ENCODE assay signal across 9 cellular contexts in the genomic region with DNA sequence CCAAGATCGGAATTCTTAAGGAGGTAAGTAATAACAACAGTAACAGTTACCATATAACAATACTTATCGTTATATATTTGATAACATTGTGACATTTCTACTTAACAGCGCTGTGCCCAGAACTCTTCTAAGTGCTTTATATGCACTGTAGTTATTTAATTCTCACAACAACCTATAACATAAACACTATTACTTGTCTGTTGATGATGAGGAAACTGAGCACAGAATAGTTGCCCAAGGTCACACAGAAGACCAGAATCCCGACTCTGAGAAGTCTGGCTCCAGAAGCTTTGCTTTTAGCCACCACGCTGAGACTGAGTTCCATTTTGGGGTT. TPM values are rescaled to one million over a fixed set of nuclear protein-coding genes. Genes with fewer than 3 reads are reported as not detected.
A peak's percentile ranks its signal among the peaks of the same experiment; 100 is the strongest.
DNase-seq lines count a peak whose midpoint lies in the region; ATAC-seq, FAIRE-seq and TF ChIP-seq lines count a peak whose summit lies in the region.
"Had no signal": no experiment of that assay in that cellular context is flagged by ENCODE, and none has a peak within 500 bp of the region (broad histone marks: within the 10 kb centered on the region; RNA-seq: fewer than 3 reads in every experiment).

No MANE protein-coding gene starts in this region.

- no peaks in the 10 kb centered on the region for H3K36me3 ChIP-seq in kidney (ENCODE audit: control insufficient read depth in 1 of 2, insufficient read depth in 2 of 2, low read length in 2 of 2)
- no peaks in the 10 kb centered on the region for H3K36me3 ChIP-seq in transverse colon

- no peaks in the 10 kb centered on the region for H3K27me3 ChIP-seq in transverse colon

- no peak for DNase-seq in activated naive CD4-positive, alpha-beta T cell treated with anti-CD3 and anti-CD28 coated beads for 36 hours
- no peak for DNase-seq in activated naive CD4-positive, alpha-beta T cell treated with anti-CD3 and anti-CD28 coated beads, Interleukin-2, amount 50 U/mL, for 16 hours
- DNase-seq in RKO (ENCODE audit: low spot score) = peak; percentile 36
- DNase-seq in kidney = no peak
- no peak for DNase-seq in transverse colon
- no peak for DNase-seq in NCI-H146 (lab: John Stamatoyannopoulos, UW)
- DNase-seq in epidermal melanocyte (ENCODE audit: insufficient read length, low spot score) = no peak

- intact Hi-C loops in activated naive CD4-positive, alpha-beta T cell treated with anti-CD3 and anti-CD28 coated beads for 36 hours (cut with micrococcal nuclease) = loop anchor here (1.0 to 10.0 kb wide), 10 partner anchors 17 to 615 kb away; a partner anchor contains a TSS
- intact Hi-C loops in kidney (cut with DNase I) (no loop called here), transverse colon (cut with DNase I; ENCODE audit: low total_unique reads) (no loop called here)

- H3K4me1 Mint-ChIP-seq in activated naive CD4-positive, alpha-beta T cell treated with anti-CD3 and anti-CD28 coated beads for 36 hours (ENCODE audit: low read depth) = peaks cover 39% of the 10 kb centered on the region

- no peak for ATAC-seq in HG02870 (IDR thresholded peaks at IDR 0.05; ENCODE audit: unreplicated experiment)

- H3K27ac ChIP-seq in kidney (ENCODE audit: low read depth in 2 of 2, low read length in 2 of 2) (no peak overlapping the region), transverse colon (peak overlapping the region in 3 of 4 donors; percentile 50 to 64 (median 62))

- no peak overlapping the region for H3K9ac ChIP-seq in kidney (ENCODE audit: low read length in 2 of 2)

- CTCF ChIA-PET in activated naive CD4-positive, alpha-beta T cell treated with anti-CD3 and anti-CD28 coated beads for 36 hours (lab: Charles Lee) = interaction anchor here (0.5 to 14.7 kb wide), 9 partner anchors 9 to 417 kb away, joined by 3 to 171 read pairs (median 6); a partner anchor contains a TSS

- no peak overlapping the region for H3K4me3 ChIP-seq in kidney (ENCODE audit: low read length in 2 of 2)
- no peak overlapping the region for H3K4me3 ChIP-seq in transverse colon

- 4 to 10% methylated on average over 4 to 5 of the region's 5 CpGs for WGBS in transverse colon (ENCODE audit: low coverage in 1 of 2), 2 donors

- H3K27ac Mint-ChIP-seq in activated naive CD4-positive, alpha-beta T cell treated with anti-CD3 and anti-CD28 coated beads for 36 hours = no peak overlapping the region

- H3K4me1 ChIP-seq in kidney (ENCODE audit: control insufficient read depth in 1 of 2, insufficient read depth in 1 of 2, low read depth in 1 of 2, low read length in 2 of 2) (peaks cover 42 to 47% of the 10 kb centered on the region in 2 donors), transverse colon (peaks cover 14 to 47% (median 40%) of the 10 kb centered on the region in 4 donors)

- H3K27me3 Mint-ChIP-seq in activated naive CD4-positive, alpha-beta T cell treated with anti-CD3 and anti-CD28 coated beads for 36 hours (ENCODE audit: low read depth) = no peaks in the 10 kb centered on the region

- TF ChIP-seq POLR2A in transverse colon (IDR thresholded peaks at IDR 0.05) = no peak

- peak overlapping the region; percentile 43 for H3K4me3 Mint-ChIP-seq in activated naive CD4-positive, alpha-beta T cell treated with anti-CD3 and anti-CD28 coated beads for 36 hours

- H3K9me3 ChIP-seq in kidney (ENCODE audit: control insufficient read depth in 1 of 2, low read length in 2 of 2) (no peaks in the 10 kb centered on the region), transverse colon (no peaks in the 10 kb centered on the region)

- no peaks in the 10 kb centered on the region for H3K36me3 Mint-ChIP-seq in activated naive CD4-positive, alpha-beta T cell treated with anti-CD3 and anti-CD28 coated beads for 36 hours (ENCODE audit: low read depth)

- in situ Hi-C loops in transverse colon (cut with MboI; ENCODE audit: low pct_ligation_motif_present in 1 of 4, low pct_unique_long_range_greater_than_20kb in 1 of 4, low sequenced_read_pairs in 3 of 4) = no loop called here

- no peak for TF ChIP-seq EP300 in transverse colon (IDR thresholded peaks at IDR 0.05; ENCODE audit: low read depth)

- FAIRE-seq in kidney (lab: Jason Lieb, UNC) = peak; percentile 68

- TF ChIP-seq CTCF in kidney (IDR thresholded peaks at IDR 0.05; ENCODE audit: borderline replicate concordance, extremely low read depth, insufficient read depth) = no peak
- no peak for TF ChIP-seq CTCF in transverse colon (IDR thresholded peaks at IDR 0.05)

- no peaks in the 10 kb centered on the region for H3K9me3 Mint-ChIP-seq in activated naive CD4-positive, alpha-beta T cell treated with anti-CD3 and anti-CD28 coated beads for 36 hours

RNA-seq across cellular contexts. Expression of a gene that starts 2.4 kb away (rescaled TPM):
- not detected for total RNA-seq in activated naive CD4-positive, alpha-beta T cell treated with anti-CD3 and anti-CD28 coated beads for 36 hours
- total RNA-seq in kidney (3.3 TPM), transverse colon (under 1 TPM in 1 of 4 donors, not detected in 3; 0.32 TPM)
- 38.5 TPM for polyA plus RNA-seq in kidney (ENCODE audit: insufficient read depth, low read depth, low replicate concordance)
- total RNA-seq: Right ventricle myocardium inferior had no signal

RNA-seq across cellular contexts. Expression of a gene that starts 5.1 kb away (rescaled TPM):
- total RNA-seq in activated naive CD4-positive, alpha-beta T cell treated with anti-CD3 and anti-CD28 coated beads for 36 hours = 100 to 1,000 TPM; 130 to 135 TPM
- total RNA-seq in kidney (268 TPM), transverse colon (100 to 1,000 TPM in 2 of 4 donors, 10 to 100 TPM in 2; 35.2 to 142 (median 101) TPM)
- polyA plus RNA-seq in kidney (ENCODE audit: insufficient read depth, low read depth, low replicate concordance) = 258 TPM

RNA-seq across cellular contexts. Expression of a gene that starts 27.0 kb away (rescaled TPM):
- 10 to 100 TPM; 14.6 to 15.1 TPM for total RNA-seq in activated naive CD4-positive, alpha-beta T cell treated with anti-CD3 and anti-CD28 coated beads for 36 hours
- total RNA-seq in kidney (33.5 TPM), transverse colon (10 to 100 TPM; 27.7 to 66.2 (median 54.8) TPM)
- 35.1 TPM for polyA plus RNA-seq in kidney (ENCODE audit: insufficient read depth, low read depth, low replicate concordance)

RNA-seq across cellular contexts. Expression of a gene that starts 28.6 kb away (rescaled TPM):
- total RNA-seq in activated naive CD4-positive, alpha-beta T cell treated with anti-CD3 and anti-CD28 coated beads for 36 hours = 10 to 100 TPM; 13.3 to 15.9 TPM
- 24.0 TPM for total RNA-seq in kidney
- polyA plus RNA-seq in kidney (ENCODE audit: insufficient read depth, low read depth, low replicate concordance) = 25.6 TPM
- 10 to 100 TPM in 3 of 4 donors, 1 to 10 TPM in 1; 9.0 to 80.4 (median 26.8) TPM for total RNA-seq in transverse colon

RNA-seq across cellular contexts. Expression of a gene that starts 53.5 kb away (rescaled TPM):
- 10 to 100 TPM; 40.4 to 44.7 TPM for total RNA-seq in activated naive CD4-positive, alpha-beta T cell treated with anti-CD3 and anti-CD28 coated beads for 36 hours
- total RNA-seq in kidney (51.6 TPM), transverse colon (10 to 100 TPM; 19.5 to 59.7 (median 39.2) TPM)
- polyA plus RNA-seq in kidney (ENCODE audit: insufficient read depth, low read depth, low replicate concordance) = 12.1 TPM

Comparison
In these comparisons a context has a peak if more than half of its experiments do, and no peak if none do; other contexts are left out.
1. H3K27ac ChIP-seq: peak in transverse colon (3 of 4); none in kidney (0 of 2).